In the genomic region with DNA sequence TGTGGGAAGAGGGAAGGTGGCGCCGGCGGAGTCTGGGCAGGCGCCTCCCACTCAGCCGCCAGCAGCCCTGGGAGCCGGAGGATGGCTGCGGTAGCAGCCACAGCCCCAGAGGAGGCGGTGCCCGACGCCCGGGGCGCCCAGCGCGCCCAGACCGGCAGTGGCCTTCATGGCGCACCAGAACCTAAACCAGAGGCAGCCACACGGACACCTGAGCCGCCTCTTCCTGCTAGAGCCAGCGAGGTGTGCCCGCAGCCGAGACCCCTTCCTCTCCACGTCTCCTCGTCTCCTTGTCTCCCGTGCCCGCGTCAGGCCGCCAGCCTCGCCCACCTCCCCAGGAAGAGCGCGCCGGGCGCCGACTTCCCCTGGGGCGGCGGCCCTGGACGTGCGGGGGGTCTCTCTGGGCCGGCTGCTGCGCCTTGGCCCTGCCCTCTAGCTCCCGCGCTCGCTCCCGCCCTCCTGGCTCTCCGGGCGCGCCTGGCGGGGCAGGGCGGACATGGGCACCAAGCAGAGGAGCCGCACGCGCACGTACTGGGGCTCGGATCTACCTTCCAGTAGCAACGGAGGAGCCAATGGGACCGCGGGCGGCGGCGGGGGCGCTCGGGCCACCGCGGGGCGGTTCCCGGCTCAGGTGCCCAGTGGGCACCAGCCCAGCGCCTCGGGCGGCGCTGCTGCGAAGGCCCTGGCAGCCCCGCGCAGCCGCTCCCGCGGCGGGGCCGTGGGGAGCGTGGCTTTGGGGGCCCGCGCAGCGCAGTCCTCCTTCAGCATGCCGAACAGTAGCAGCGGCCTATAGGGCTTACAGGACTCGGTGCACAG, we compare ENCODE assay signal across 1 cellular context.
TF ChIP-seq lines count a peak whose summit lies in the region.

No MANE protein-coding gene starts in this region.

TF ChIP-seq in HepG2, 621 proteins besides CTCF, POLR2A, EP300 and RAD21 (continued from another document):
- TF ChIP-seq, protein P1, sequence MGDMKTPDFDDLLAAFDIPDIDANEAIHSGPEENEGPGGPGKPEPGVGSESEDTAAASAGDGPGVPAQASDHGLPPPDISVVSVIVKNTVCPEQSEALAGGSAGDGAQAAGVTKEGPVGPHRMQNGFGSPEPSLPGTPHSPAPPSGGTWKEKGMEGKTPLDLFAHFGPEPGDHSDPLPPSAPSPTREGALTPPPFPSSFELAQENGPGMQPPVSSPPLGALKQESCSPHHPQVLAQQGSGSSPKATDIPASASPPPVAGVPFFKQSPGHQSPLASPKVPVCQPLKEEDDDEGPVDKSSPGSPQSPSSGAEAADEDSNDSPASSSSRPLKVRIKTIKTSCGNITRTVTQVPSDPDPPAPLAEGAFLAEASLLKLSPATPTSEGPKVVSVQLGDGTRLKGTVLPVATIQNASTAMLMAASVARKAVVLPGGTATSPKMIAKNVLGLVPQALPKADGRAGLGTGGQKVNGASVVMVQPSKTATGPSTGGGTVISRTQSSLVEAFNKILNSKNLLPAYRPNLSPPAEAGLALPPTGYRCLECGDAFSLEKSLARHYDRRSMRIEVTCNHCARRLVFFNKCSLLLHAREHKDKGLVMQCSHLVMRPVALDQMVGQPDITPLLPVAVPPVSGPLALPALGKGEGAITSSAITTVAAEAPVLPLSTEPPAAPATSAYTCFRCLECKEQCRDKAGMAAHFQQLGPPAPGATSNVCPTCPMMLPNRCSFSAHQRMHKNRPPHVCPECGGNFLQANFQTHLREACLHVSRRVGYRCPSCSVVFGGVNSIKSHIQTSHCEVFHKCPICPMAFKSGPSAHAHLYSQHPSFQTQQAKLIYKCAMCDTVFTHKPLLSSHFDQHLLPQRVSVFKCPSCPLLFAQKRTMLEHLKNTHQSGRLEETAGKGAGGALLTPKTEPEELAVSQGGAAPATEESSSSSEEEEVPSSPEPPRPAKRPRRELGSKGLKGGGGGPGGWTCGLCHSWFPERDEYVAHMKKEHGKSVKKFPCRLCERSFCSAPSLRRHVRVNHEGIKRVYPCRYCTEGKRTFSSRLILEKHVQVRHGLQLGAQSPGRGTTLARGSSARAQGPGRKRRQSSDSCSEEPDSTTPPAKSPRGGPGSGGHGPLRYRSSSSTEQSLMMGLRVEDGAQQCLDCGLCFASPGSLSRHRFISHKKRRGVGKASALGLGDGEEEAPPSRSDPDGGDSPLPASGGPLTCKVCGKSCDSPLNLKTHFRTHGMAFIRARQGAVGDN (CRISPR knock-in tag; IDR thresholded peaks at IDR 0.05): peak; percentile 56
- TF ChIP-seq KDM2A (CRISPR knock-in tag; IDR thresholded peaks at IDR 0.05; ENCODE audit: borderline replicate concordance, low read depth): peak; percentile 18; the same call in 1 of the 2 replicates
- peak; percentile 34; the same call in 1 of the 2 replicates for TF ChIP-seq ZNF768 (CRISPR knock-in tag; IDR thresholded peaks at IDR 0.05)
- TF ChIP-seq ZNF263 (CRISPR knock-in tag; IDR thresholded peaks at IDR 0.05): 0 out of 2 replicates have a peak, but pooled peaks have one; percentile 21
- TF ChIP-seq, protein P2, sequence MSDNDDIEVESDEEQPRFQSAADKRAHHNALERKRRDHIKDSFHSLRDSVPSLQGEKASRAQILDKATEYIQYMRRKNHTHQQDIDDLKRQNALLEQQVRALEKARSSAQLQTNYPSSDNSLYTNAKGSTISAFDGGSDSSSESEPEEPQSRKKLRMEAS (IDR thresholded peaks at IDR 0.05): peak; percentile 21; the same call in 1 of the 2 replicates
- TF ChIP-seq ZBTB7A (CRISPR knock-in tag; IDR thresholded peaks at IDR 0.05): no peak
- TF ChIP-seq, protein P3, sequence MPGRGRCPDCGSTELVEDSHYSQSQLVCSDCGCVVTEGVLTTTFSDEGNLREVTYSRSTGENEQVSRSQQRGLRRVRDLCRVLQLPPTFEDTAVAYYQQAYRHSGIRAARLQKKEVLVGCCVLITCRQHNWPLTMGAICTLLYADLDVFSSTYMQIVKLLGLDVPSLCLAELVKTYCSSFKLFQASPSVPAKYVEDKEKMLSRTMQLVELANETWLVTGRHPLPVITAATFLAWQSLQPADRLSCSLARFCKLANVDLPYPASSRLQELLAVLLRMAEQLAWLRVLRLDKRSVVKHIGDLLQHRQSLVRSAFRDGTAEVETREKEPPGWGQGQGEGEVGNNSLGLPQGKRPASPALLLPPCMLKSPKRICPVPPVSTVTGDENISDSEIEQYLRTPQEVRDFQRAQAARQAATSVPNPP (CRISPR knock-in tag; IDR thresholded peaks at IDR 0.05): no peak
- TF ChIP-seq, protein P4, sequence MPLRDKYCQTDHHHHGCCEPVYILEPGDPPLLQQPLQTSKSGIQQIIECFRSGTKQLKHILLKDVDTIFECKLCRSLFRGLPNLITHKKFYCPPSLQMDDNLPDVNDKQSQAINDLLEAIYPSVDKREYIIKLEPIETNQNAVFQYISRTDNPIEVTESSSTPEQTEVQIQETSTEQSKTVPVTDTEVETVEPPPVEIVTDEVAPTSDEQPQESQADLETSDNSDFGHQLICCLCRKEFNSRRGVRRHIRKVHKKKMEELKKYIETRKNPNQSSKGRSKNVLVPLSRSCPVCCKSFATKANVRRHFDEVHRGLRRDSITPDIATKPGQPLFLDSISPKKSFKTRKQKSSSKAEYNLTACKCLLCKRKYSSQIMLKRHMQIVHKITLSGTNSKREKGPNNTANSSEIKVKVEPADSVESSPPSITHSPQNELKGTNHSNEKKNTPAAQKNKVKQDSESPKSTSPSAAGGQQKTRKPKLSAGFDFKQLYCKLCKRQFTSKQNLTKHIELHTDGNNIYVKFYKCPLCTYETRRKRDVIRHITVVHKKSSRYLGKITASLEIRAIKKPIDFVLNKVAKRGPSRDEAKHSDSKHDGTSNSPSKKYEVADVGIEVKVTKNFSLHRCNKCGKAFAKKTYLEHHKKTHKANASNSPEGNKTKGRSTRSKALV (CRISPR knock-in tag; IDR thresholded peaks at IDR 0.05): peak; percentile 99
- no peak for TF ChIP-seq ZNF713 (CRISPR knock-in tag; IDR thresholded peaks at IDR 0.05)
- no peak for TF ChIP-seq CHD2 (IDR thresholded peaks at IDR 0.05; ENCODE audit: low read depth, low read length)
- no peak for TF ChIP-seq IKZF1 (IDR thresholded peaks at IDR 0.05)
- TF ChIP-seq, protein P5, sequence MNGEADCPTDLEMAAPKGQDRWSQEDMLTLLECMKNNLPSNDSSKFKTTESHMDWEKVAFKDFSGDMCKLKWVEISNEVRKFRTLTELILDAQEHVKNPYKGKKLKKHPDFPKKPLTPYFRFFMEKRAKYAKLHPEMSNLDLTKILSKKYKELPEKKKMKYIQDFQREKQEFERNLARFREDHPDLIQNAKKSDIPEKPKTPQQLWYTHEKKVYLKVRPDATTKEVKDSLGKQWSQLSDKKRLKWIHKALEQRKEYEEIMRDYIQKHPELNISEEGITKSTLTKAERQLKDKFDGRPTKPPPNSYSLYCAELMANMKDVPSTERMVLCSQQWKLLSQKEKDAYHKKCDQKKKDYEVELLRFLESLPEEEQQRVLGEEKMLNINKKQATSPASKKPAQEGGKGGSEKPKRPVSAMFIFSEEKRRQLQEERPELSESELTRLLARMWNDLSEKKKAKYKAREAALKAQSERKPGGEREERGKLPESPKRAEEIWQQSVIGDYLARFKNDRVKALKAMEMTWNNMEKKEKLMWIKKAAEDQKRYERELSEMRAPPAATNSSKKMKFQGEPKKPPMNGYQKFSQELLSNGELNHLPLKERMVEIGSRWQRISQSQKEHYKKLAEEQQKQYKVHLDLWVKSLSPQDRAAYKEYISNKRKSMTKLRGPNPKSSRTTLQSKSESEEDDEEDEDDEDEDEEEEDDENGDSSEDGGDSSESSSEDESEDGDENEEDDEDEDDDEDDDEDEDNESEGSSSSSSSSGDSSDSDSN (CRISPR knock-in tag; IDR thresholded peaks at IDR 0.05): peak; percentile 35; the same call in 1 of the 2 replicates
- no peak for TF ChIP-seq TEAD3 (CRISPR knock-in tag; optimal IDR thresholded peaks at IDR 0.05; ENCODE audit: borderline replicate concordance)
